ENCODE assay signal across 29 cellular contexts in the genomic region with DNA sequence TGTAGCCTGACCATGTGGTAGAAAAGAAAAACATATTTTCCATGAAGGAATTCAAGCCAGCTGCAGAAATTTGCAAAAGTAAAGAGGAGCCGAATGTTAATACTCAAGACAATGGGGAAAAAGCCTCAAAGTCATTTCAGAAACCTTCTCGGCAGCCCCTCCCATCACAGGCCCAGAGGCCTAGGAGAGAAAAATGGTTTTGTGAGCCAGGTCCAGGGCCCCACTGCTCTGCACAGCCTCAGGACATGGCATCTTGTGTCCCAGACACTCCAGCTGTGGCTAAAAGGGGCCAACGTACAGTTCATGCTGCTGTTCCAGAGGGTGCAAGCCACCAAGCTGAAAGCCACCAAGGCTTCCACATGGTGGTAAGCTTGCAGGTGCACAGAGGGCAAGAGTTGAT.
"Had no signal": no experiment of that assay in that cellular context is flagged by ENCODE, and none has a peak within 500 bp of the region (broad histone marks: within the 10 kb centered on the region; RNA-seq: fewer than 3 reads in every experiment).

No MANE protein-coding gene starts in this region.

- H3K9me3 ChIP-seq: colonic mucosa, esophagus muscularis mucosa, esophagus squamous epithelium, gastrocnemius medialis, gastroesophageal sphincter had no signal

- H3K4me3 Mint-ChIP-seq: dendritic cell treated with granulocyte-macrophage colony-stimulating factor and Interleukin-4, amounts not matched to agents 40 ng/mL and 50 ng/mL, for 4 days; effector memory CD8-positive, alpha-beta T cell; endodermal cell had no signal

- ATAC-seq: effector memory CD8-positive, alpha-beta T cell; esophagus mucosa; foreskin keratinocyte; gastrocnemius medialis; gastroesophageal sphincter; heart left ventricle; heart right ventricle had no signal

- H3K36me3 ChIP-seq: colonic mucosa, esophagus muscularis mucosa, esophagus squamous epithelium, gastrocnemius medialis, gastroesophageal sphincter, heart left ventricle, heart right ventricle had no signal

- H3K27ac ChIP-seq: colonic mucosa, coronary artery, dorsolateral prefrontal cortex, epithelial cell of prostate, esophagus muscularis mucosa, esophagus squamous epithelium, foreskin keratinocyte, gastrocnemius medialis, gastroesophageal sphincter, heart left ventricle, heart right ventricle had no signal

- FAIRE-seq: colon, endometrium, endothelial cell of umbilical vein, frontal cortex had no signal

- H3K4me1 ChIP-seq: colonic mucosa, esophagus muscularis mucosa, esophagus squamous epithelium, foreskin keratinocyte, gastrocnemius medialis, gastroesophageal sphincter, heart left ventricle, heart right ventricle had no signal

- H3K4me3 ChIP-seq: colonic mucosa, coronary artery, dorsolateral prefrontal cortex, esophagus muscularis mucosa, esophagus squamous epithelium, gastrocnemius medialis, gastroesophageal sphincter, heart left ventricle, heart right ventricle had no signal

- H3K4me1 Mint-ChIP-seq: endodermal cell had no signal

- H3K27me3 ChIP-seq: colonic mucosa, esophagus muscularis mucosa, esophagus squamous epithelium, foreskin keratinocyte, gastrocnemius medialis, gastroesophageal sphincter, heart left ventricle, heart right ventricle had no signal

- DNase-seq: colonic mucosa; cortex of kidney; dermis blood vessel endothelial cell; dorsolateral prefrontal cortex; effector CD4-positive, alpha-beta T cell; effector CD8-positive, alpha-beta T cell; effector memory CD4-positive, alpha-beta T cell; effector memory CD8-positive, alpha-beta T cell; endodermal cell; erythroblast; esophagus squamous epithelium; foreskin fibroblast; foreskin keratinocyte; foreskin melanocyte; gastrocnemius medialis; glutamatergic neuron; head of caudate nucleus; heart left ventricle; heart right ventricle had no signal

- H3K27ac Mint-ChIP-seq: dendritic cell treated with granulocyte-macrophage colony-stimulating factor and Interleukin-4, amounts not matched to agents 40 ng/mL and 50 ng/mL, for 4 days; effector memory CD8-positive, alpha-beta T cell; endodermal cell had no signal
